In genomic region chr10:102583435-102584417, GRCh38 we compare ENCODE assay signal across 8 cellular contexts.
DNase-seq lines count a peak whose midpoint lies in the region; ATAC-seq, FAIRE-seq and TF ChIP-seq lines count a peak whose summit lies in the region.

No MANE protein-coding gene starts in this region.

- CTCF ChIA-PET in Panc1 (lab: Charles Lee), result interaction anchor here (0.5 to 2.1 kb wide), 14 partner anchors 13 to 764 kb away, joined by 3 to 38 read pairs (median 3); partner anchors contain the start of genes ACTR1A and SUFU

- H3K4me1 Mint-ChIP-seq in activated T-cell treated with anti-CD3 and anti-CD28 coated beads, Interleukin-2, amount 50 U/mL, for 24 hours (ENCODE audit: low read depth), result peaks cover 15% of the 10 kb centered on the region
- H3K4me1 Mint-ChIP-seq in natural killer cell treated with Interleukin-12 subunit alpha and Interleukin-12 subunit beta and Interleukin-15 and Interleukin-18, amount 100 ng/mL, for 72 hours (ENCODE audit: low read depth in 2 of 2), result peaks cover 0 to under 1% of the 10 kb centered on the region in 2 donors
- H3K4me1 Mint-ChIP-seq in stimulated activated naive B cell treated with anti-CD40 and anti-IgM and Interleukin-4, amounts not matched to agents 10 μg/mL and 1 μg/mL and 100 μg/mL, for 72 hours, result peaks cover 1 to 10% of the 10 kb centered on the region in 2 donors

- H3K9me3 Mint-ChIP-seq in activated T-cell treated with anti-CD3 and anti-CD28 coated beads, Interleukin-2, amount 50 U/mL, for 24 hours, result no peaks in the 10 kb centered on the region
- H3K9me3 Mint-ChIP-seq in natural killer cell treated with Interleukin-12 subunit alpha and Interleukin-12 subunit beta and Interleukin-15 and Interleukin-18, amount 100 ng/mL, for 72 hours, result no peaks in the 10 kb centered on the region
- H3K9me3 Mint-ChIP-seq in stimulated activated naive B cell treated with anti-CD40 and anti-IgM and Interleukin-4, amounts not matched to agents 10 μg/mL and 1 μg/mL and 100 μg/mL, for 72 hours, result no peaks in the 10 kb centered on the region

- peak; percentile 96 for TF ChIP-seq RAD21 in Ishikawa (IDR thresholded peaks at IDR 0.05; ENCODE audit: low read depth)

- H3K36me3 ChIP-seq in Panc1 (ENCODE audit: control insufficient read depth, insufficient read depth, low read length), result no peaks in the 10 kb centered on the region

- FAIRE-seq in GM18507 (lab: Jason Lieb, UNC), result peak; percentile 89

- no peaks in the 10 kb centered on the region for H3K27me3 ChIP-seq in Panc1 (ENCODE audit: control insufficient read depth, insufficient read depth, low read length)

- peak; percentile 99 for ATAC-seq in Panc1
- peak; percentile 89 for ATAC-seq in natural killer cell treated with Interleukin-12 subunit alpha and Interleukin-12 subunit beta and Interleukin-15 and Interleukin-18, amount 100 ng/mL, for 72 hours
- peak; percentile 98 for ATAC-seq in stimulated activated naive B cell treated with anti-CD40 and anti-IgM and Interleukin-4, amounts not matched to agents 10 μg/mL and 1 μg/mL and 100 μg/mL, for 72 hours (replicated peaks)

- peak; percentile 94 for TF ChIP-seq CTCF in Panc1 (IDR thresholded peaks at IDR 0.05)

- in situ Hi-C loops in ACHN (cut with HindIII; ENCODE audit: low pct_ligation_motif_present, low pct_unique_long_range_greater_than_20kb, low sequenced_read_pairs) (no loop called here), Panc1 (cut with HindIII; ENCODE audit: low pct_unique_long_range_greater_than_20kb, low sequenced_read_pairs) (no loop called here)

- H3K36me3 Mint-ChIP-seq in activated T-cell treated with anti-CD3 and anti-CD28 coated beads, Interleukin-2, amount 50 U/mL, for 24 hours (ENCODE audit: low read depth), result no peaks in the 10 kb centered on the region
- H3K36me3 Mint-ChIP-seq in natural killer cell treated with Interleukin-12 subunit alpha and Interleukin-12 subunit beta and Interleukin-15 and Interleukin-18, amount 100 ng/mL, for 72 hours, result no peaks in the 10 kb centered on the region
- H3K36me3 Mint-ChIP-seq in stimulated activated naive B cell treated with anti-CD40 and anti-IgM and Interleukin-4, amounts not matched to agents 10 μg/mL and 1 μg/mL and 100 μg/mL, for 72 hours, result peaks cover 0 to 4% of the 10 kb centered on the region in 2 donors

- no peaks in the 10 kb centered on the region for H3K9me3 ChIP-seq in Panc1 (ENCODE audit: control insufficient read depth, insufficient read depth, low read depth, low read length)

- TF ChIP-seq EP300 in Ishikawa (IDR thresholded peaks at IDR 0.05; ENCODE audit: borderline replicate concordance), result no peak

- BruUV-seq in Panc1 (replicated peaks; lab: Mats Ljungman, UMichigan), result no TSS peak

- no peak overlapping the region for H3K4me3 ChIP-seq in Panc1 (ENCODE audit: low read depth in 2 of 2, low read length in 2 of 2)

- H3K27ac Mint-ChIP-seq in activated T-cell treated with anti-CD3 and anti-CD28 coated beads, Interleukin-2, amount 50 U/mL, for 24 hours, result peak overlapping the region; percentile 8
- no peak overlapping the region for H3K27ac Mint-ChIP-seq in natural killer cell treated with Interleukin-12 subunit alpha and Interleukin-12 subunit beta and Interleukin-15 and Interleukin-18, amount 100 ng/mL, for 72 hours
- H3K27ac Mint-ChIP-seq in stimulated activated naive B cell treated with anti-CD40 and anti-IgM and Interleukin-4, amounts not matched to agents 10 μg/mL and 1 μg/mL and 100 μg/mL, for 72 hours, result no peak overlapping the region

- DNase-seq in ACHN (peak; percentile 87), GM18507 (ENCODE audit: extremely low spot score, insufficient read length, low read depth) (peak; percentile 80), Panc1 (ENCODE audit: low read depth, low spot score) (peak; percentile 74), fibroblast of gingiva (ENCODE audit: low read depth) (peak; percentile 81)
- DNase-seq in activated T-cell treated with anti-CD3 and anti-CD28 coated beads, Interleukin-2, amount 50 U/mL, for 24 hours, result peak; percentile 85
- DNase-seq in natural killer cell treated with Interleukin-12 subunit alpha and Interleukin-12 subunit beta and Interleukin-15 and Interleukin-18, amount 100 ng/mL, for 72 hours (ENCODE audit: low spot score), result peak; percentile 74
- peak; percentile 74 for DNase-seq in stimulated activated naive B cell treated with anti-CD40 and anti-IgM and Interleukin-4, amounts not matched to agents 10 μg/mL and 1 μg/mL and 100 μg/mL, for 72 hours

- POLR2A ChIA-PET in Panc1 (lab: Charles Lee), result interaction anchor here (0.6 kb wide), 1 partner anchor 151 kb away, joined by 3 read pairs; no protein-coding TSS in a partner anchor

- intact Hi-C loops in Panc1 (cut with micrococcal nuclease; ENCODE audit: unreplicated experiment), result loop anchor here (2.0 kb wide), 1 partner anchor 81 kb away; the partner anchor contains the start of genes ACTR1A and SUFU

- no peak overlapping the region for H3K27ac ChIP-seq in Panc1 (ENCODE audit: low read length)

- peaks cover 5% of the 10 kb centered on the region; the same call in 1 of the 2 replicates for H3K4me1 ChIP-seq in Panc1 (ENCODE audit: control insufficient read depth, insufficient read depth, low read length)

- H3K27me3 Mint-ChIP-seq in activated T-cell treated with anti-CD3 and anti-CD28 coated beads, Interleukin-2, amount 50 U/mL, for 24 hours, result no peaks in the 10 kb centered on the region
- no peaks in the 10 kb centered on the region for H3K27me3 Mint-ChIP-seq in natural killer cell treated with Interleukin-12 subunit alpha and Interleukin-12 subunit beta and Interleukin-15 and Interleukin-18, amount 100 ng/mL, for 72 hours
- no peaks in the 10 kb centered on the region for H3K27me3 Mint-ChIP-seq in stimulated activated naive B cell treated with anti-CD40 and anti-IgM and Interleukin-4, amounts not matched to agents 10 μg/mL and 1 μg/mL and 100 μg/mL, for 72 hours

- no peak overlapping the region for H3K4me3 Mint-ChIP-seq in activated T-cell treated with anti-CD3 and anti-CD28 coated beads, Interleukin-2, amount 50 U/mL, for 24 hours
- H3K4me3 Mint-ChIP-seq in natural killer cell treated with Interleukin-12 subunit alpha and Interleukin-12 subunit beta and Interleukin-15 and Interleukin-18, amount 100 ng/mL, for 72 hours, result no peak overlapping the region
- H3K4me3 Mint-ChIP-seq in stimulated activated naive B cell treated with anti-CD40 and anti-IgM and Interleukin-4, amounts not matched to agents 10 μg/mL and 1 μg/mL and 100 μg/mL, for 72 hours, result no peak overlapping the region

TF ChIP-seq in Ishikawa, 13 proteins besides CTCF, POLR2A, EP300 and RAD21:
- TF ChIP-seq TEAD4 (IDR thresholded peaks at IDR 0.05), result no peak
- TF ChIP-seq CEBPB (IDR thresholded peaks at IDR 0.05), result no peak
- TF ChIP-seq CREB1 (IDR thresholded peaks at IDR 0.05; ENCODE audit: low read depth), result no peak
- TF ChIP-seq TCF12 (IDR thresholded peaks at IDR 0.05; ENCODE audit: low read depth), result no peak
- no peak for TF ChIP-seq TAF1 (IDR thresholded peaks at IDR 0.05; ENCODE audit: low read depth)
- no peak for TF ChIP-seq EGR1 (IDR thresholded peaks at IDR 0.05)
TF ChIP-seq in Ishikawa: peak in this region for 0.
